In genomic region chr12:8781326-8781725, GRCh38 we compare ENCODE assay signal across 14 cellular contexts. TPM values are rescaled to one million over a fixed set of nuclear protein-coding genes. Genes with fewer than 3 reads are reported as not detected.
"Had no signal": no experiment of that assay in that cellular context is flagged by ENCODE, and none has a peak within 500 bp of the region (broad histone marks: within the 10 kb centered on the region; RNA-seq: fewer than 3 reads in every experiment).

No MANE protein-coding gene starts in this region.

- ATAC-seq: esophagus mucosa; stimulated activated naive CD8-positive, alpha-beta T cell treated with anti-CD3 and anti-CD28 coated beads, Interleukin-15, amount 100 ng/mL, for 72 hours had no signal

- H3K4me1 Mint-ChIP-seq: activated naive CD4-positive, alpha-beta T cell treated with anti-CD3 and anti-CD28 coated beads, Interleukin-2, amount 10 ng/mL, durations not matched to agents 7 days and 5 days; immature natural killer cell; stimulated activated naive CD8-positive, alpha-beta T cell treated with anti-CD3 and anti-CD28 coated beads, Interleukin-15, amount 100 ng/mL, for 72 hours had no signal

- H3K4me3 ChIP-seq: thoracic aorta had no signal

- H3K27ac Mint-ChIP-seq: activated naive CD4-positive, alpha-beta T cell treated with anti-CD3 and anti-CD28 coated beads, Interleukin-2, amount 10 ng/mL, durations not matched to agents 7 days and 5 days; immature natural killer cell; stimulated activated naive CD8-positive, alpha-beta T cell treated with anti-CD3 and anti-CD28 coated beads, Interleukin-15, amount 100 ng/mL, for 72 hours had no signal

- H3K27ac ChIP-seq: WERI-Rb-1 had no signal

- DNase-seq: activated CD4-positive, alpha-beta T cell treated with anti-CD3 and anti-CD28 coated beads for 4 hours; activated naive CD4-positive, alpha-beta T cell treated with anti-CD3 and anti-CD28 coated beads, Interleukin-2, amount 10 ng/mL, durations not matched to agents 7 days and 5 days; immature natural killer cell; left cardiac atrium; mammary epithelial cell; stimulated activated CD4-positive, alpha-beta T cell treated with anti-CD3 and anti-CD28 coated beads, Interleukin-4, amount 100 ng/mL, for 4 hours; stimulated activated naive CD8-positive, alpha-beta T cell treated with anti-CD3 and anti-CD28 coated beads, Interleukin-15, amount 100 ng/mL, for 72 hours; T-helper 9 cell; WERI-Rb-1 had no signal

- H3K27me3 Mint-ChIP-seq: activated naive CD4-positive, alpha-beta T cell treated with anti-CD3 and anti-CD28 coated beads, Interleukin-2, amount 10 ng/mL, durations not matched to agents 7 days and 5 days; stimulated activated naive CD8-positive, alpha-beta T cell treated with anti-CD3 and anti-CD28 coated beads, Interleukin-15, amount 100 ng/mL, for 72 hours had no signal

- H3K4me3 Mint-ChIP-seq: activated naive CD4-positive, alpha-beta T cell treated with anti-CD3 and anti-CD28 coated beads, Interleukin-2, amount 10 ng/mL, durations not matched to agents 7 days and 5 days; immature natural killer cell; stimulated activated naive CD8-positive, alpha-beta T cell treated with anti-CD3 and anti-CD28 coated beads, Interleukin-15, amount 100 ng/mL, for 72 hours had no signal

- H3K36me3 Mint-ChIP-seq: activated naive CD4-positive, alpha-beta T cell treated with anti-CD3 and anti-CD28 coated beads, Interleukin-2, amount 10 ng/mL, durations not matched to agents 7 days and 5 days had no signal

- H3K9me3 ChIP-seq: thoracic aorta had no signal

RNA-seq across cellular contexts. Expression of gene A2ML1, which starts 41.1 kb away (rescaled TPM):
- total RNA-seq: dermis microvascular lymphatic vessel endothelial cell, glomerular endothelial cell, skeletal muscle tissue had no signal
